8 cellular contexts compared by ENCODE assay signal in the genomic region with DNA sequence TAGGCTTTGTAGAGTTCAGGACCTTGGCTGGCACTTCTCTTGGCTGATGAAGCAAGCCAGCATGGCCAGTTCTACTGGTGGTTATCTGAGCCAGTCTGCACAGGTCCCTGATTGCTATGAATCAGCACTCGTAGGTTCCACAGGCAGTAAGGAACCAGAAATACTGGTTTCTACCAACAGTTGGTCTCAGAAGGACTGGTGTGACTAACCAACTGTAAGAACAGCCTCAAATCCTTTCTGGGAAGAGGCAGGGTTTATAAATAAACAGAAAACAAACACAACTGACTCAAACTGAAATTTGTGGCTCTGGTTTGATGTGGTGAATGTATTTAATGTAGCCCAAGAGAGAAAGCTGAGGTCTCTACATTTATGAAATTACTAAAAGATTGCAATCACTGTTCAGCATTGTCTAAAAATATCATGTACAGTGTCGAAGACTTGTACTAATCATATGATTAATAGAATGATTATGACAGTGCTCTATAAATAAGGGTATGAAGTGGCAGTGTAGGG. TPM values are rescaled to one million over a fixed set of nuclear protein-coding genes. Genes with fewer than 3 reads are reported as not detected.
DNase-seq lines count a peak whose midpoint lies in the region; ATAC-seq and TF ChIP-seq lines count a peak whose summit lies in the region.

No MANE protein-coding gene starts in this region.

- H3K4me1 ChIP-seq in breast epithelium (peaks cover 0 to 14% of the 10 kb centered on the region in 2 donors), osteoblast (ENCODE audit: insufficient read depth, low read length) (peaks cover 43% of the 10 kb centered on the region)

- H3K4me2 ChIP-seq in osteoblast (ENCODE audit: insufficient read depth, low read length): peak overlapping the region; percentile 40

- no peaks in the 10 kb centered on the region for H3K27me3 ChIP-seq in breast epithelium
- H3K27me3 ChIP-seq in osteoblast (ENCODE audit: insufficient read depth, low read length): no peaks in the 10 kb centered on the region

- TF ChIP-seq CTCF in breast epithelium (IDR thresholded peaks at IDR 0.05): no peak
- TF ChIP-seq CTCF in osteoblast (IDR thresholded peaks at IDR 0.05; ENCODE audit: extremely low read depth, low read depth, low read length): no peak

- H3K79me2 ChIP-seq in osteoblast (ENCODE audit: insufficient read depth, low read length): no peaks in the 10 kb centered on the region

- no peak overlapping the region for H3K4me3 ChIP-seq in breast epithelium
- H3K4me3 ChIP-seq in osteoblast (ENCODE audit: insufficient read depth, low read length): no peak overlapping the region

- no peaks in the 10 kb centered on the region for H4K20me1 ChIP-seq in osteoblast (ENCODE audit: insufficient read depth, low read length)

- H2AFZ ChIP-seq in osteoblast (ENCODE audit: low read length): peak overlapping the region; percentile 6

- ATAC-seq in HG02840 (IDR thresholded peaks at IDR 0.05; ENCODE audit: low FRiP score, unreplicated experiment): peak; percentile 91

- peak; percentile 54 for DNase-seq in stimulated activated CD4-positive, alpha-beta T cell treated with anti-CD3 and anti-CD28 coated beads, Interleukin-15, amount 100 ng/mL, for 24 hours
- no peak for DNase-seq in stimulated activated CD4-positive, alpha-beta T cell treated with anti-CD3 and anti-CD28 coated beads, Interleukin-12 subunit alpha, Interleukin-12 subunit beta, amount 100 ng/mL, for 4 hours
- peak; percentile 68 for DNase-seq in NCI-H345 (lab: John Stamatoyannopoulos, UW)
- DNase-seq in breast epithelium (ENCODE audit: low spot score in 2 of 2): peak; percentile 61 to 72
- peak; percentile 79 for DNase-seq in osteoblast (ENCODE audit: insufficient read length, low spot score, missing footprints)
- DNase-seq in nucleus accumbens (lab: John Stamatoyannopoulos, UW): no peak
- no peak for DNase-seq in SK-N-DZ (ENCODE audit: low spot score)

- intact Hi-C loops in breast epithelium (cut with DNase I; ENCODE audit: low total_unique reads): no loop called here

- H3K27ac ChIP-seq in breast epithelium (peak overlapping the region; percentile 84 to 92), osteoblast (ENCODE audit: low read depth, low read length) (peak overlapping the region; percentile 79)

- TF ChIP-seq POLR2A in breast epithelium (IDR thresholded peaks at IDR 0.05): no peak

- H3K36me3 ChIP-seq in breast epithelium: no peaks in the 10 kb centered on the region
- no peaks in the 10 kb centered on the region for H3K36me3 ChIP-seq in osteoblast (ENCODE audit: insufficient read depth, low read length)

- no peaks in the 10 kb centered on the region for H3K9me3 ChIP-seq in breast epithelium
- H3K9me3 ChIP-seq in osteoblast (ENCODE audit: low read depth, low read length): no peaks in the 10 kb centered on the region

RNA-seq across cellular contexts. Expression of a gene that starts 44.1 kb away (rescaled TPM):
- 10 to 100 TPM; 33.0 to 66.9 (median 62.3) TPM for total RNA-seq in breast epithelium
- total RNA-seq in osteoblast: 46.9 and 57.2 TPM in 2 replicates
- polyA plus RNA-seq in SK-N-DZ (2014; cell fraction: cytosol; rRNA removed): 7.7 and 9.2 TPM in 2 replicates
- 6.4 and 11.2 TPM in 2 replicates for polyA plus RNA-seq in SK-N-DZ (2014; cell fraction: nucleus; rRNA removed)

Comparison
In these comparisons a context has a peak if more than half of its experiments do, and no peak if none do; other contexts are left out.
1. DNase-seq: peak in stimulated activated CD4-positive, alpha-beta T cell treated with anti-CD3 and anti-CD28 coated beads, Interleukin-15, amount 100 ng/mL, for 24 hours (single experiment), NCI-H345 (single experiment), breast epithelium (2 of 2) and osteoblast (single experiment); none in stimulated activated CD4-positive, alpha-beta T cell treated with anti-CD3 and anti-CD28 coated beads, Interleukin-12 subunit alpha, Interleukin-12 subunit beta, amount 100 ng/mL, for 4 hours (single experiment), nucleus accumbens (0 of 56) and SK-N-DZ (single experiment).